Comparison of ENCODE assay signal across 8 cellular contexts in the genomic region with DNA sequence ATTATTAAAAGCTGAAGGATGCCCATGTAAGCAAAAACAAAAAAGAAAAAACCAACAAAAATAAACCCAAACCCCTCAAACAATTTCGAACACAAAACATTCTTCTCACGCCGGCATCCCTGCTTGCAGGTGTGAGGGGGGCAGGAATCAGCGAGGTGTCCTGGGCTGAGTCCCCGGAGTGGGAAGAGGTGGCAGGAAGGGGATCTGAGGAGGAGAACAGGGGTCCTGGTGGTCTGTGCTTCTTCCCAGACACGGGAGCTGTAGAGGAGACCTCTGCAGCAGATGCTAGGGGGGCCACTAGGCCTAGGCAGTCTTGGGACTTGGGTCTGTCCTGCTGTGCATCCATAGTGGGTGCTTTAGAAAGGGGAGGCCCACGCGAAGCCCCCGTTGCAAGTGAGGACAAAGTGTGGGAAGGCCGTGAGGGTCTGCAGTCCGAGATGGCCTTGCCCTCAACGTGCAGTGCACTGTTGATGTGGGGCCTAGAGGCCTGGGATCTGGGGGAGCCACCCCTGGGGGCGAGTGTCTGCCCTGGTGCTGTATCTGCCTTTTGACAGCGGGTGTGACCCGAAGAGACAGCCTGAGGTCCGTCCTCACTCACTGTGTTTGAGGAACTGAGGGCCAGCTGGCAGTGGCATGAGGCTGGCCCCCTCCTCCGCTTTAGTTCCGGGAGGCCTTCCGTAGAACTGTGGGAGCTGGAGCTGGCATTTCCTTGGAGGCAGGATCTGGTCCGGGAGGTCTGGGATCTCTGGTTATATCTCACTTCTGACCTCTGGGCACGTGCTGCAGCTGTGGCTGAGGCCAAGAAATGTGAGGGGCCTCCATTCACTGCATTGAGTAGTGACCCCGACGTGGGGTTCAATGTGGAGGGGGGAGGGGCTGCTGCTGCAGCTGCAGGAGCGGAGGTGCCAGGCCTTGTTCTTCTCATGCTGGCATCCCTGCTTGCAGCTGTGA.
A peak's percentile ranks its signal among the peaks of the same experiment; 100 is the strongest.
DNase-seq lines count a peak whose midpoint lies in the region; ATAC-seq, FAIRE-seq and TF ChIP-seq lines count a peak whose summit lies in the region.
"Not testable (repeated sequence)": the region's sequence is repeated elsewhere in the genome, so short reads cannot be mapped to it uniquely, and the experiment has no call there.

No MANE protein-coding gene starts in this region.

- H3K79me2 ChIP-seq in astrocyte (ENCODE audit: insufficient read depth, low read length), result not testable (repeated sequence)

- H2BK120ac ChIP-seq in neuronal stem cell (ENCODE audit: low read depth, low read length), result not testable (repeated sequence)

- not testable (repeated sequence) for H3K9me3 Mint-ChIP-seq in astrocyte (ENCODE audit: unreplicated experiment); stimulated activated effector memory CD8-positive, alpha-beta T cell treated with anti-CD3 and anti-CD28 coated beads, Interleukin-12 subunit alpha, Interleukin-12 subunit beta, amount 100 ng/mL, for 72 hours

- FAIRE-seq in astrocyte (lab: Jason Lieb, UNC), result not testable (repeated sequence)

- not testable (repeated sequence) for TF ChIP-seq POLR2A in heart left ventricle (IDR thresholded peaks at IDR 0.05)

- H3K18ac ChIP-seq in neuronal stem cell (ENCODE audit: low read length), result peak overlapping the region; percentile 90

- not testable (repeated sequence) for H3K27me3 ChIP-seq in WERI-Rb-1 (ENCODE audit: insufficient read depth, low read depth, severe bottlenecking); astrocyte (ENCODE audit: insufficient read depth, low read length); dorsolateral prefrontal cortex; heart left ventricle; lower lobe of right lung (ENCODE audit: low read depth); neuronal stem cell (ENCODE audit: control insufficient read depth in 3 of 3, insufficient read depth in 3 of 3, low read depth in 1 of 3, low read length in 3 of 3); aorta (ENCODE audit: control insufficient read depth in 1 of 2, insufficient read depth in 2 of 2, low read length in 1 of 2)

- H3K4ac ChIP-seq in neuronal stem cell (ENCODE audit: low read length), result peak overlapping the region; percentile 17

- DNase-seq in WERI-Rb-1 (peak; percentile 43), dorsolateral prefrontal cortex (peak in 9 of 10 donors; percentile 55 to 91 (median 70)), heart left ventricle (peak in 4 of 5 donors; percentile 15 to 69 (median 47)), lower lobe of right lung (peak; percentile 53), aorta (peak; percentile 49 to 86)
- not testable (repeated sequence) for DNase-seq in astrocyte (ENCODE audit: low read depth); neuronal stem cell (ENCODE audit: low spot score); stimulated activated effector memory CD8-positive, alpha-beta T cell treated with anti-CD3 and anti-CD28 coated beads, Interleukin-12 subunit alpha, Interleukin-12 subunit beta, amount 100 ng/mL, for 72 hours (ENCODE audit: low spot score in 2 of 2)

- not testable (repeated sequence) for H3K4me3 Mint-ChIP-seq in astrocyte (ENCODE audit: unreplicated experiment); stimulated activated effector memory CD8-positive, alpha-beta T cell treated with anti-CD3 and anti-CD28 coated beads, Interleukin-12 subunit alpha, Interleukin-12 subunit beta, amount 100 ng/mL, for 72 hours

- not testable (repeated sequence) for H4K8ac ChIP-seq in neuronal stem cell (ENCODE audit: low read depth, low read length)

- not testable (repeated sequence) for H2AFZ ChIP-seq in astrocyte (ENCODE audit: low read depth, low read length); neuronal stem cell (ENCODE audit: low read length)

- H3K4me1 Mint-ChIP-seq in astrocyte (ENCODE audit: low read depth, unreplicated experiment); stimulated activated effector memory CD8-positive, alpha-beta T cell treated with anti-CD3 and anti-CD28 coated beads, Interleukin-12 subunit alpha, Interleukin-12 subunit beta, amount 100 ng/mL, for 72 hours: not testable (repeated sequence)

- peak overlapping the region; percentile 98 for H2AK5ac ChIP-seq in neuronal stem cell (ENCODE audit: low read depth, low read length)

- 86 to 90% (median 87%) methylated on average over 24 of the region's 24 CpGs for WGBS in heart left ventricle, 4 donors
- WGBS in neuronal stem cell (ENCODE audit: extremely low coverage in 2 of 2, insufficient read length in 2 of 2, insufficient replicate concordance in 1 of 2), 2 donors, result no CpG with 5 or more reads among the region's 24 CpGs
- 86 to 88% methylated on average over 23 to 24 of the region's 24 CpGs for WGBS in aorta, 2 donors

- not testable (repeated sequence) for H3K4me1 ChIP-seq in astrocyte (ENCODE audit: insufficient read depth, low read length); heart left ventricle; lower lobe of right lung; neuronal stem cell (ENCODE audit: control insufficient read depth in 2 of 2, insufficient read depth in 1 of 2, low read depth in 1 of 2, low read length in 2 of 2); aorta (ENCODE audit: control insufficient read depth in 1 of 2, insufficient read depth in 2 of 2, low read length in 2 of 2)

- TF ChIP-seq CTCF in WERI-Rb-1 (IDR thresholded peaks at IDR 0.05; ENCODE audit: low read depth, low read length); astrocyte (IDR thresholded peaks at IDR 0.05; ENCODE audit: insufficient read depth, low read depth, low read length); heart left ventricle (IDR thresholded peaks at IDR 0.05); lower lobe of right lung (IDR thresholded peaks at IDR 0.05): not testable (repeated sequence)
- peak in 3 of 56 donors; percentile 8 to 28 (median 14) for TF ChIP-seq CTCF in dorsolateral prefrontal cortex (IDR thresholded peaks at IDR 0.05 in 54 of 56, conservative IDR thresholded peaks at IDR 0.05 in 2 of 56; ENCODE audit: low read depth in 1 of 56, partially characterized antibody in 56 of 56)

- H3K14ac ChIP-seq in neuronal stem cell (ENCODE audit: low read length), result peak overlapping the region; percentile 56

- not testable (repeated sequence) for H2BK5ac ChIP-seq in neuronal stem cell (ENCODE audit: low read length)

- H3K23ac ChIP-seq in neuronal stem cell (ENCODE audit: low read depth, low read length, poor library complexity), result peak overlapping the region; percentile 91

- not testable (repeated sequence) for H4K91ac ChIP-seq in neuronal stem cell (ENCODE audit: low read depth, low read length, poor library complexity)

- intact Hi-C loops in dorsolateral prefrontal cortex (cut with DNase I); heart left ventricle (cut with DNase I); lower lobe of right lung (cut with DNase I); aorta (cut with DNase I): not testable (repeated sequence)

- H3K36me3 ChIP-seq in WERI-Rb-1; astrocyte (ENCODE audit: insufficient read depth, low read length); neuronal stem cell (replicated peaks in 1 of 2; ENCODE audit: control insufficient read depth in 2 of 2, insufficient read depth in 2 of 2, low read length in 2 of 2); aorta (ENCODE audit: control insufficient read depth in 1 of 2, insufficient read depth in 2 of 2, low read length in 1 of 2): not testable (repeated sequence)
- H3K36me3 ChIP-seq in heart left ventricle (peaks cover 0 to 47% (median 19%) of the 10 kb centered on the region in 9 donors), lower lobe of right lung (peaks cover 24% of the 10 kb centered on the region)

- not testable (repeated sequence) for H3K4me2 ChIP-seq in astrocyte (ENCODE audit: low read length)
- H3K4me2 ChIP-seq in neuronal stem cell (ENCODE audit: insufficient read depth, low read length, poor library complexity, severe bottlenecking), result peak overlapping the region; percentile 11

- peak overlapping the region; percentile 4 for H3K27ac Mint-ChIP-seq in astrocyte (ENCODE audit: unreplicated experiment)
- H3K27ac Mint-ChIP-seq in stimulated activated effector memory CD8-positive, alpha-beta T cell treated with anti-CD3 and anti-CD28 coated beads, Interleukin-12 subunit alpha, Interleukin-12 subunit beta, amount 100 ng/mL, for 72 hours, result peak overlapping the region; percentile 48

- H2BK12ac ChIP-seq in neuronal stem cell (ENCODE audit: low read length), result peak overlapping the region; percentile 7

- H3K9me3 ChIP-seq in WERI-Rb-1 (ENCODE audit: severe bottlenecking); astrocyte (ENCODE audit: insufficient read depth, low read depth, low read length); heart left ventricle; lower lobe of right lung; neuronal stem cell (replicated peaks in 1 of 2; ENCODE audit: control insufficient read depth in 2 of 2, insufficient read depth in 1 of 2, low read depth in 1 of 2, low read length in 2 of 2); aorta (ENCODE audit: control insufficient read depth, low read length): not testable (repeated sequence)

- peak overlapping the region; percentile 91 for H2BK15ac ChIP-seq in neuronal stem cell (ENCODE audit: low read length)

- not testable (repeated sequence) for H3K79me1 ChIP-seq in neuronal stem cell (ENCODE audit: low read depth, low read length)

- H3K36me3 Mint-ChIP-seq in astrocyte (ENCODE audit: low read depth, unreplicated experiment), result not testable (repeated sequence)
- peaks cover 12% of the 10 kb centered on the region for H3K36me3 Mint-ChIP-seq in stimulated activated effector memory CD8-positive, alpha-beta T cell treated with anti-CD3 and anti-CD28 coated beads, Interleukin-12 subunit alpha, Interleukin-12 subunit beta, amount 100 ng/mL, for 72 hours

- not testable (repeated sequence) for H3K9ac ChIP-seq in astrocyte (ENCODE audit: low read length); neuronal stem cell (ENCODE audit: low read depth, low read length, poor library complexity)

- not testable (repeated sequence) for H3K27me3 Mint-ChIP-seq in astrocyte (ENCODE audit: low read depth, unreplicated experiment)

- not testable (repeated sequence) for H4K20me1 ChIP-seq in astrocyte (ENCODE audit: insufficient read depth, low read length)

- not testable (repeated sequence) for H3K4me3 ChIP-seq in WERI-Rb-1 (ENCODE audit: low read depth, low read length); astrocyte (ENCODE audit: insufficient read depth, low read depth, low read length); dorsolateral prefrontal cortex; heart left ventricle; lower lobe of right lung; neuronal stem cell (ENCODE audit: low read length in 2 of 2); aorta (ENCODE audit: low read length in 2 of 2)

- H3K27ac ChIP-seq in WERI-Rb-1, result peak overlapping the region; percentile 29; the same call in 1 of the 2 replicates
- not testable (repeated sequence) for H3K27ac ChIP-seq in astrocyte (ENCODE audit: low read depth, low read length); heart left ventricle; lower lobe of right lung; neuronal stem cell (replicated peaks; ENCODE audit: low read length); aorta (ENCODE audit: low read depth in 1 of 2, low read length in 2 of 2)
- peak overlapping the region in 55 of 59 donors; percentile 1 to 87 (median 68) for H3K27ac ChIP-seq in dorsolateral prefrontal cortex

- ATAC-seq in heart left ventricle; lower lobe of right lung; stimulated activated effector memory CD8-positive, alpha-beta T cell treated with anti-CD3 and anti-CD28 coated beads, Interleukin-12 subunit alpha, Interleukin-12 subunit beta, amount 100 ng/mL, for 72 hours; aorta (ENCODE audit: low FRiP score): not testable (repeated sequence)
